Comparison of ENCODE assay signal across 8 cellular contexts in the genomic region with DNA sequence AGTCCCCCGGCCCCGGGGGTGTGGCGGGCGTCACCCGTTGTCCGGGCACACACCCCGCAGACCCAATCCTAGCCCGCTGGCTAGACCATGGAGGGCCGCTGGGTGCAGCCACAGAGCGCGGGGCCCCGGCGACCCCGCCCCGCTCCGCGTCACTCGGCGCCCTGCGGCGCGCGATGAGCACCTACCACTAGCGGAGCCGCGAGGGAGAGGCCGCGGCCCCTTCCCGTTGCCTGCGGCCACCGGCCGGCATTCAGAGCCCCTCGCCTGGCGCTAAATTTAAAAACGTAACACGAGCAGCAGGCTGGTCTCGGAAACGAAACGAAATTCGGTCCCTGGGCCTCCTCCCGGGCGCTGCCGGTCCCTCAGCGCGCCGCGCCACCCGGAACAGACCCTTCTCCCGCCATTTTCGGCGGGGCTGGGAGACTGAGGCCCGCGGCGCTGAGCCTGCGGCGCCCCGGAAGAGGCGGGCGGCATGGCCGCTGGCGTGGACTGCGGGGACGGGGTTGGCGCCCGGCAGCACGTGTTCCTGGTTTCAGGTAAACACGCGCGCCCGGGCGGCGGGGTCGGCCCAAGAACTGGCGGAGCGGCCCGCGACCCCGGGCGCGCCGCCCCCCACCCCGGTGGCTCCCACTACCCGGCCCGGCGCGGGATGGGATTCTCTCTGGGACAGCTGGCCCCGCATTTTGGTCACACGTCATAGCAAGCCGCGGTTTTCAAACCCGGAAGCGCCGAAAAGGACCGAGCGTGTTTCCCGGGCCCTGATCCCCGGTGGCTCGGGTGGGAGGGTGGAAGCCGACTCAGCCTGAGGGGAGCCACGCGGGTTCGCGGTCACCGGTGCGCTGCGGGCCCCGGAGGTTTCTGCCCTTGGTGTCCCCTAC. TPM values are rescaled to one million over a fixed set of nuclear protein-coding genes. Genes with fewer than 3 reads are reported as not detected.
A peak's percentile ranks its signal among the peaks of the same experiment; 100 is the strongest.
DNase-seq lines count a peak whose midpoint lies in the region; ATAC-seq and TF ChIP-seq lines count a peak whose summit lies in the region.

A gene with protein sequence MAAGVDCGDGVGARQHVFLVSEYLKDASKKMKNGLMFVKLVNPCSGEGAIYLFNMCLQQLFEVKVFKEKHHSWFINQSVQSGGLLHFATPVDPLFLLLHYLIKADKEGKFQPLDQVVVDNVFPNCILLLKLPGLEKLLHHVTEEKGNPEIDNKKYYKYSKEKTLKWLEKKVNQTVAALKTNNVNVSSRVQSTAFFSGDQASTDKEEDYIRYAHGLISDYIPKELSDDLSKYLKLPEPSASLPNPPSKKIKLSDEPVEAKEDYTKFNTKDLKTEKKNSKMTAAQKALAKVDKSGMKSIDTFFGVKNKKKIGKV (plus strand): TSS at position 187 of the 878 bp plus-strand sequence. CDS start 286 bp downstream, at position 473.

- H3K27me3 ChIP-seq in OCI-LY3 (ENCODE audit: low read depth, low read length) (no peaks in the 10 kb centered on the region), muscle layer of colon (ENCODE audit: control insufficient read depth in 1 of 2, insufficient read depth in 2 of 2, low read length in 2 of 2) (no peaks in the 10 kb centered on the region)

- peak within 1 kb of the TSS; percentile 80 for H3K4me3 ChIP-seq in OCI-LY3 (ENCODE audit: low read length)
- peak within 1 kb of the TSS; percentile 93 for H3K4me3 ChIP-seq in epithelial cell of proximal tubule (ENCODE audit: low read depth, low read length)
- H3K4me3 ChIP-seq in muscle layer of colon (ENCODE audit: low read depth in 1 of 2, low read length in 2 of 2) = peak within 1 kb of the TSS; percentile 51 to 81

- peak within 1 kb of the TSS; percentile 89 for H3K9ac ChIP-seq in OCI-LY3 (ENCODE audit: low read length)
- H3K9ac ChIP-seq in muscle layer of colon (ENCODE audit: low read length) = peak within 1 kb of the TSS; percentile 87

- DNase-seq in CMK (ENCODE audit: low read depth) = peak; percentile 62
- DNase-seq in activated T-cell treated with anti-CD3 and anti-CD28 coated beads for 4 hours = peak; percentile 53
- no peak for DNase-seq in epithelial cell of proximal tubule (ENCODE audit: low read depth)
- DNase-seq in stimulated activated CD8-positive, alpha-beta memory T cell treated with anti-CD3 and anti-CD28 coated beads, Interleukin-7, amount 100 ng/mL, for 48 hours (ENCODE audit: extremely low read depth in 1 of 2, low read depth in 1 of 2) = peak; percentile 42 to 55

- peak; percentile 76 for ATAC-seq in GM19452 (IDR thresholded peaks at IDR 0.05; ENCODE audit: unreplicated experiment)
- peak; percentile 64 for ATAC-seq in HG03571 (IDR thresholded peaks at IDR 0.05; ENCODE audit: unreplicated experiment)

- TF ChIP-seq CTCF in OCI-LY3 (IDR thresholded peaks at IDR 0.05; ENCODE audit: low read depth, low read length) (0 out of 2 replicates have a peak, but pooled peaks have one; percentile 3), epithelial cell of proximal tubule (conservative IDR thresholded peaks at IDR 0.05; ENCODE audit: low read depth, low read length) (no peak)

- peaks cover 14% of the 10 kb centered on the region for H4K20me1 ChIP-seq in OCI-LY3 (ENCODE audit: insufficient read depth, low read length)

- H3K4me1 ChIP-seq in OCI-LY3 (ENCODE audit: low read length) (peaks cover 38% of the 10 kb centered on the region), muscle layer of colon (ENCODE audit: insufficient read depth, low read length) (peaks cover 36% of the 10 kb centered on the region)

- H3K36me3 ChIP-seq in OCI-LY3 (replicated peaks; ENCODE audit: low read depth, low read length) (no peaks in the 10 kb centered on the region), muscle layer of colon (ENCODE audit: insufficient read depth, low read length) (no peaks in the 10 kb centered on the region)

- H3K79me2 ChIP-seq in OCI-LY3 (ENCODE audit: low read length) = peaks cover 57% of the 10 kb centered on the region

- H3K27ac ChIP-seq in OCI-LY3 (ENCODE audit: low read length) (peak within 1 kb of the TSS; percentile 85), muscle layer of colon (ENCODE audit: low read depth, low read length) (peak within 1 kb of the TSS; percentile 84)

- H2AFZ ChIP-seq in OCI-LY3 (ENCODE audit: low read depth, low read length) = peak within 1 kb of the TSS; percentile 91

- peak within 1 kb of the TSS; percentile 91 for H3K4me2 ChIP-seq in OCI-LY3 (ENCODE audit: low read length)

- H3K9me3 ChIP-seq in OCI-LY3 (ENCODE audit: insufficient read depth, low read length) = no peaks in the 10 kb centered on the region
- no peaks in the 10 kb centered on the region for H3K9me3 ChIP-seq in muscle layer of colon (ENCODE audit: low read length)

RNA-seq across cellular contexts. Expression of the gene that starts here (rescaled TPM):
- total RNA-seq in epithelial cell of proximal tubule = 28.3 and 49.9 TPM in 2 replicates
